14 cellular contexts compared by ENCODE assay signal in genomic region chr7:69861233-69861632, GRCh38.
A peak's percentile ranks its signal among the peaks of the same experiment; 100 is the strongest.
DNase-seq lines count a peak whose midpoint lies in the region; TF ChIP-seq lines count a peak whose summit lies in the region.
"Had no signal": no experiment of that assay in that cellular context is flagged by ENCODE, and none has a peak within 500 bp of the region (broad histone marks: within the 10 kb centered on the region; RNA-seq: fewer than 3 reads in every experiment).

No MANE protein-coding gene starts in this region.

- H3K9me3 Mint-ChIP-seq in nephron progenitor cell, result no peaks in the 10 kb centered on the region
- H3K9me3 Mint-ChIP-seq: GM23338, H9 had no signal

- H3K4me3 Mint-ChIP-seq in nephron progenitor cell, result peak overlapping the region; percentile 1
- H3K4me3 Mint-ChIP-seq: CD4-positive, CD25-positive, alpha-beta regulatory T cell; GM23338; H9 had no signal

- peak overlapping the region; percentile 68 for H3K27ac Mint-ChIP-seq in nephron progenitor cell
- H3K27ac Mint-ChIP-seq: CD4-positive, CD25-positive, alpha-beta regulatory T cell; GM23338; H9 had no signal

- TF ChIP-seq CTCF in nephron progenitor cell (IDR thresholded peaks at IDR 0.05), result no peak

- DNase-seq in NCI-H2227 (lab: John Stamatoyannopoulos, UW; ENCODE audit: unreplicated experiment), result peak; percentile 20
- no peak for DNase-seq in NCI-H2227 treated with DMSO at 0.1 percent for 48 hours (lab: John Stamatoyannopoulos, UW)
- DNase-seq in NCI-H82 treated with DMSO at 0.1 percent for 48 hours (lab: John Stamatoyannopoulos, UW; ENCODE audit: unreplicated experiment), result peak; percentile 84
- no peak for DNase-seq in nephron progenitor cell
- DNase-seq in islet precursor cell, result no peak
- DNase-seq in germinal center (ENCODE audit: low spot score), result no peak
- DNase-seq in H4 (ENCODE audit: low spot score), result no peak
- DNase-seq: 8988T; AML-193; Calu3; CD4-positive, CD25-positive, alpha-beta regulatory T cell; DMS 273 treated with DMSO at 0.1 percent for 48 hours; H9 had no signal

- H3K4me1 Mint-ChIP-seq in nephron progenitor cell, result peaks cover 93% of the 10 kb centered on the region
- H3K4me1 Mint-ChIP-seq: CD4-positive, CD25-positive, alpha-beta regulatory T cell had no signal

- no peaks in the 10 kb centered on the region for H3K36me3 Mint-ChIP-seq in nephron progenitor cell (ENCODE audit: low read depth)
- H3K36me3 Mint-ChIP-seq: CD4-positive, CD25-positive, alpha-beta regulatory T cell had no signal

- H3K27me3 Mint-ChIP-seq in nephron progenitor cell (ENCODE audit: low read depth, poor library complexity), result no peaks in the 10 kb centered on the region
- H3K27me3 Mint-ChIP-seq: CD4-positive, CD25-positive, alpha-beta regulatory T cell had no signal

Comparison
In these comparisons a context has a peak if more than half of its experiments do, and no peak if none do; other contexts are left out.
1. DNase-seq: peak in NCI-H2227 (single experiment) and NCI-H82 treated with DMSO at 0.1 percent for 48 hours (single experiment); none in NCI-H2227 treated with DMSO at 0.1 percent for 48 hours (single experiment), nephron progenitor cell (single experiment), islet precursor cell (single experiment), germinal center (single experiment) and H4 (single experiment).